In genomic region chr12:69916541-69917270, GRCh38 we compare ENCODE assay signal across 18 cellular contexts.
DNase-seq lines count a peak whose midpoint lies in the region; ATAC-seq and TF ChIP-seq lines count a peak whose summit lies in the region.
"Had no signal": no experiment of that assay in that cellular context is flagged by ENCODE, and none has a peak within 500 bp of the region (broad histone marks: within the 10 kb centered on the region; RNA-seq: fewer than 3 reads in every experiment).

No MANE protein-coding gene starts in this region.

- no peaks in the 10 kb centered on the region for H3K4me1 ChIP-seq in breast epithelium
- no peaks in the 10 kb centered on the region for H3K4me1 ChIP-seq in esophagus muscularis mucosa
- no peaks in the 10 kb centered on the region for H3K4me1 ChIP-seq in lower lobe of right lung
- peaks cover 28% of the 10 kb centered on the region for H3K4me1 ChIP-seq in vagina
- H3K4me1 ChIP-seq in esophagus squamous epithelium = peaks cover 3 to 11% (median 5%) of the 10 kb centered on the region in 3 donors

- no peaks in the 10 kb centered on the region for H3K36me3 Mint-ChIP-seq in MCF 10A (ENCODE audit: insufficient read depth, unreplicated experiment)
- H3K36me3 Mint-ChIP-seq: activated CD8-positive, alpha-beta memory T cell treated with anti-CD3 and anti-CD28 coated beads, Interleukin-2, amount 10 ng/mL, durations not matched to agents 7 days and 5 days; CD8-positive, alpha-beta T cell had no signal

- no TSS peak for BruUV-seq in MCF 10A (replicated peaks; lab: Mats Ljungman, UMichigan)

- H3K36me3 ChIP-seq in breast epithelium (no peaks in the 10 kb centered on the region), esophagus muscularis mucosa (no peaks in the 10 kb centered on the region), lower lobe of right lung (no peaks in the 10 kb centered on the region), vagina (no peaks in the 10 kb centered on the region), esophagus squamous epithelium (no peaks in the 10 kb centered on the region)

- no peaks in the 10 kb centered on the region for H3K9me3 Mint-ChIP-seq in MCF 10A (ENCODE audit: unreplicated experiment)
- H3K9me3 Mint-ChIP-seq: CD8-positive, alpha-beta T cell had no signal

- peak overlapping the region in 1 of 3 donors; percentile 9 for H3K4me3 ChIP-seq in breast epithelium
- no peak overlapping the region for H3K4me3 ChIP-seq in esophagus muscularis mucosa
- H3K4me3 ChIP-seq in lower lobe of right lung = no peak overlapping the region
- H3K4me3 ChIP-seq in vagina = no peak overlapping the region
- H3K4me3 ChIP-seq in esophagus squamous epithelium = no peak overlapping the region

- intact Hi-C loops in breast epithelium (cut with DNase I; ENCODE audit: low total_unique reads) = loop anchor here (5.0 kb wide), 1 partner anchor 289 kb away; no protein-coding TSS in a partner anchor
- intact Hi-C loops in MCF 10A (cut with micrococcal nuclease) = no loop called here
- intact Hi-C loops in esophagus muscularis mucosa (cut with DNase I) = no loop called here
- intact Hi-C loops in lower lobe of right lung (cut with DNase I) = no loop called here
- intact Hi-C loops in vagina (cut with DNase I) = no loop called here
- intact Hi-C loops in esophagus squamous epithelium (cut with DNase I) = no loop called here

- WGBS in esophagus muscularis mucosa = 38% methylated on average over 5 of the region's 5 CpGs
- WGBS in esophagus squamous epithelium, 2 donors = 31 to 35% methylated on average over 5 of the region's 5 CpGs

- H3K27ac ChIP-seq in breast epithelium (peak overlapping the region; percentile 40 to 73), esophagus muscularis mucosa (replicated peaks in 1 of 4) (peak overlapping the region in 3 of 4 donors; percentile 18 to 36 (median 24)), lower lobe of right lung (no peak overlapping the region), vagina (peak overlapping the region; percentile 45), esophagus squamous epithelium (peak overlapping the region in 1 of 4 donors; percentile 17)
- H3K27ac ChIP-seq: HL-60 had no signal

- ATAC-seq in lower lobe of right lung (peak; percentile 88 to 89), GM19328 (IDR thresholded peaks at IDR 0.05; ENCODE audit: unreplicated experiment) (no peak)
- ATAC-seq: activated CD8-positive, alpha-beta memory T cell treated with anti-CD3 and anti-CD28 coated beads, Interleukin-2, amount 10 ng/mL, durations not matched to agents 7 days and 5 days; CD8-positive, alpha-beta T cell; HCT116 had no signal

- CTCF ChIA-PET in MCF 10A (lab: Yijun Ruan, JAX) = no interaction called here

- H3K4me1 Mint-ChIP-seq in MCF 10A (ENCODE audit: insufficient read depth, unreplicated experiment) = no peaks in the 10 kb centered on the region
- H3K4me1 Mint-ChIP-seq: activated B cell treated with CpG ODN at 0.5 μM for 24 hours; activated CD8-positive, alpha-beta memory T cell treated with anti-CD3 and anti-CD28 coated beads, Interleukin-2, amount 10 ng/mL, durations not matched to agents 7 days and 5 days had no signal

- H3K27me3 ChIP-seq in breast epithelium (no peaks in the 10 kb centered on the region), esophagus muscularis mucosa (no peaks in the 10 kb centered on the region), lower lobe of right lung (ENCODE audit: low read depth) (no peaks in the 10 kb centered on the region), vagina (no peaks in the 10 kb centered on the region), esophagus squamous epithelium (no peaks in the 10 kb centered on the region)

- TF ChIP-seq CTCF in breast epithelium (IDR thresholded peaks at IDR 0.05) = no peak
- TF ChIP-seq CTCF in MCF 10A (IDR thresholded peaks at IDR 0.05; ENCODE audit: unreplicated experiment) = no peak
- TF ChIP-seq CTCF in esophagus muscularis mucosa (IDR thresholded peaks at IDR 0.05) = no peak
- no peak for TF ChIP-seq CTCF in lower lobe of right lung (IDR thresholded peaks at IDR 0.05)
- TF ChIP-seq CTCF in vagina (IDR thresholded peaks at IDR 0.05) = no peak
- TF ChIP-seq CTCF in esophagus squamous epithelium (IDR thresholded peaks at IDR 0.05) = no peak

- TF ChIP-seq POLR2A in breast epithelium (IDR thresholded peaks at IDR 0.05) (no peak), esophagus muscularis mucosa (IDR thresholded peaks at IDR 0.05; ENCODE audit: low read depth) (no peak), vagina (IDR thresholded peaks at IDR 0.05) (no peak), esophagus squamous epithelium (IDR thresholded peaks at IDR 0.05) (no peak)

- DNase-seq in breast epithelium (ENCODE audit: low spot score in 2 of 2) (no peak), MCF 10A (ENCODE audit: unreplicated experiment) (no peak), esophagus muscularis mucosa (ENCODE audit: extremely low spot score) (no peak), lower lobe of right lung (no peak), vagina (ENCODE audit: extremely low spot score in 2 of 2) (no peak), esophagus squamous epithelium (lab: John Stamatoyannopoulos, UW) (no peak), mucosa of gallbladder (ENCODE audit: low spot score) (no peak)
- DNase-seq: activated B cell treated with CpG ODN at 0.5 μM for 24 hours; activated CD8-positive, alpha-beta memory T cell treated with anti-CD3 and anti-CD28 coated beads, Interleukin-2, amount 10 ng/mL, durations not matched to agents 7 days and 5 days; activated naive CD4-positive, alpha-beta T cell; caudate nucleus; CD8-positive, alpha-beta T cell; KG1; NCI-H1436 treated with DMSO at 0.1 percent for 48 hours; stimulated activated CD4-positive, alpha-beta T cell treated with anti-CD3 and anti-CD28 coated beads, Interleukin-15, amount 100 ng/mL, for 24 hours had no signal

- no peak overlapping the region for H3K27ac Mint-ChIP-seq in MCF 10A (ENCODE audit: low read depth, unreplicated experiment)
- H3K27ac Mint-ChIP-seq: activated B cell treated with CpG ODN at 0.5 μM for 24 hours; activated CD8-positive, alpha-beta memory T cell treated with anti-CD3 and anti-CD28 coated beads, Interleukin-2, amount 10 ng/mL, durations not matched to agents 7 days and 5 days; CD8-positive, alpha-beta T cell had no signal

- TF ChIP-seq EP300 in esophagus muscularis mucosa (IDR thresholded peaks at IDR 0.05) = no peak

- H3K27me3 Mint-ChIP-seq in MCF 10A (ENCODE audit: insufficient read depth, unreplicated experiment) = no peaks in the 10 kb centered on the region
- H3K27me3 Mint-ChIP-seq: activated B cell treated with CpG ODN at 0.5 μM for 24 hours had no signal

- no peak overlapping the region for H3K4me3 Mint-ChIP-seq in MCF 10A (ENCODE audit: unreplicated experiment)
- H3K4me3 Mint-ChIP-seq: activated B cell treated with CpG ODN at 0.5 μM for 24 hours; activated CD8-positive, alpha-beta memory T cell treated with anti-CD3 and anti-CD28 coated beads, Interleukin-2, amount 10 ng/mL, durations not matched to agents 7 days and 5 days; CD8-positive, alpha-beta T cell had no signal

- POLR2A ChIA-PET in MCF 10A (lab: Yijun Ruan, JAX) = interaction anchor here (0.8 kb wide), 1 partner anchor 12 kb away, joined by 3 read pairs; no protein-coding TSS in a partner anchor

- H3K9me3 ChIP-seq in breast epithelium = no peaks in the 10 kb centered on the region
- H3K9me3 ChIP-seq in esophagus muscularis mucosa = no peaks in the 10 kb centered on the region
- no peaks in the 10 kb centered on the region for H3K9me3 ChIP-seq in lower lobe of right lung
- no peaks in the 10 kb centered on the region for H3K9me3 ChIP-seq in vagina
- no peaks in the 10 kb centered on the region for H3K9me3 ChIP-seq in esophagus squamous epithelium
